23 cellular contexts compared by ENCODE assay signal in the genomic region with DNA sequence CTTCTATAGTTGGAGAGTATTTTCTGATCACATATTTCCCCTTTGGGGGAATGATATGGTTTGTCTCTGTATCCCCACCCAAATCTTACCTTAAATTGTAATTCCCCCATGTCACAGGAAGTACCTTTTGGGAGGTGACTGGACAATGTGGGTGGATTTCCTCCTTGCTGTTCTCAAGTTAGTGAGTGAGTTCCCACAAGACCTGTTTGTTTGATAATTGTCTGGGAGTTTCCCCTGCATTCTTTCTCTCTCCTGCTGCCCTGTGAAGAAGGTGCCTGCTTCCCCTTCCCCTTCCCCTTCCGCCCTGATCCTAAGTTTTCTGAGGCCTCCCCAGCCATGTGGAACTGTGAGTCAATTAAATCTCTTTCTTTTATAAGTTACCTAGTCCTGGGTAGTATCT.
DNase-seq lines count a peak whose midpoint lies in the region; FAIRE-seq and TF ChIP-seq lines count a peak whose summit lies in the region.
"Had no signal": no experiment of that assay in that cellular context is flagged by ENCODE, and none has a peak within 500 bp of the region (broad histone marks: within the 10 kb centered on the region; RNA-seq: fewer than 3 reads in every experiment).

No MANE protein-coding gene starts in this region.

- H3K79me2 ChIP-seq in fibroblast of lung (ENCODE audit: control insufficient read depth, insufficient read depth, low read length) = no peaks in the 10 kb centered on the region

- H3K4me3 ChIP-seq in bronchial epithelial cell (ENCODE audit: low read depth, low read length) (no peak overlapping the region), fibroblast of lung (replicated peaks in 1 of 4; ENCODE audit: control extremely low read depth in 1 of 4, insufficient read depth in 1 of 4, low read depth in 3 of 4, low read length in 4 of 4) (no peak overlapping the region)
- H3K4me3 ChIP-seq in CD4-positive, alpha-beta memory T cell (ENCODE audit: low read length in 2 of 2) = no peak overlapping the region
- H3K4me3 ChIP-seq: GM23338 had no signal

- CTCF ChIA-PET in CD4-positive, alpha-beta memory T cell (lab: Charles Lee; ENCODE audit: partially characterized antibody) = no interaction called here

- H3K27me3 Mint-ChIP-seq in CD4-positive, alpha-beta memory T cell = no peaks in the 10 kb centered on the region
- H3K27me3 Mint-ChIP-seq: IgD-negative memory B cell had no signal

- no peaks in the 10 kb centered on the region for H3K36me3 Mint-ChIP-seq in CD4-positive, alpha-beta memory T cell
- H3K36me3 Mint-ChIP-seq: IgD-negative memory B cell had no signal

- no peak overlapping the region for H3K4me3 Mint-ChIP-seq in CD4-positive, alpha-beta memory T cell
- H3K4me3 Mint-ChIP-seq: CD4-positive, CD25-positive, alpha-beta regulatory T cell; GM23338; IgD-negative memory B cell had no signal

- H3K27ac Mint-ChIP-seq in CD4-positive, alpha-beta memory T cell = no peak overlapping the region
- H3K27ac Mint-ChIP-seq: CD4-positive, CD25-positive, alpha-beta regulatory T cell; GM23338; IgD-negative memory B cell had no signal

- TF ChIP-seq CTCF in bronchial epithelial cell (IDR thresholded peaks at IDR 0.05; ENCODE audit: insufficient read depth, low read length, severe bottlenecking) (no peak), fibroblast of lung (conservative IDR thresholded peaks at IDR 0.05 in 1 of 2, IDR thresholded peaks at IDR 0.05 in 1 of 2; ENCODE audit: low read depth in 1 of 2, low read length in 2 of 2) (no peak)

- H3K4me2 ChIP-seq in fibroblast of lung (ENCODE audit: extremely low read depth, insufficient read depth, low read length) = no peak overlapping the region
- H3K4me2 ChIP-seq: GM23338 had no signal

- intact Hi-C loops in CD4-positive, alpha-beta memory T cell (cut with micrococcal nuclease) = no loop called here

- H3K27me3 ChIP-seq in bronchial epithelial cell (ENCODE audit: control insufficient read depth, insufficient read depth, low read length) (no peaks in the 10 kb centered on the region), fibroblast of lung (ENCODE audit: control insufficient read depth, insufficient read depth, low read length) (no peaks in the 10 kb centered on the region)
- no peaks in the 10 kb centered on the region for H3K27me3 ChIP-seq in CD4-positive, alpha-beta memory T cell (ENCODE audit: insufficient read depth, low read length)
- H3K27me3 ChIP-seq: BE2C had no signal

- no peak overlapping the region for H3K27ac ChIP-seq in fibroblast of lung (ENCODE audit: insufficient read depth, low read length)
- no peak overlapping the region for H3K27ac ChIP-seq in CD4-positive, alpha-beta memory T cell (ENCODE audit: low read depth, low read length)

- peak overlapping the region; percentile 4 for H2AFZ ChIP-seq in fibroblast of lung (ENCODE audit: low read length)
- H2AFZ ChIP-seq: GM23338 had no signal

- H3K9me3 Mint-ChIP-seq in CD4-positive, alpha-beta memory T cell = peaks cover 0 to 4% (median 2%) of the 10 kb centered on the region in 8 donors
- H3K9me3 Mint-ChIP-seq: IgD-negative memory B cell had no signal

- FAIRE-seq in bronchial epithelial cell (lab: Jason Lieb, UNC) = no peak
- FAIRE-seq: A204.1, GM12891, GM19239, H54, HepG2 had no signal

- no peak overlapping the region for H3K9ac ChIP-seq in fibroblast of lung (ENCODE audit: insufficient read depth, low read length)

- H3K36me3 ChIP-seq in bronchial epithelial cell (ENCODE audit: control insufficient read depth, insufficient read depth, low read length) = no peaks in the 10 kb centered on the region
- no peaks in the 10 kb centered on the region for H3K36me3 ChIP-seq in fibroblast of lung (ENCODE audit: control insufficient read depth, insufficient read depth, low read length)
- H3K36me3 ChIP-seq in CD4-positive, alpha-beta memory T cell (ENCODE audit: insufficient read depth, low read length) = no peaks in the 10 kb centered on the region
- H3K36me3 ChIP-seq: BE2C had no signal

- H3K9me3 ChIP-seq in fibroblast of lung (ENCODE audit: control insufficient read depth, insufficient read depth, low read depth, low read length) = no peaks in the 10 kb centered on the region
- H3K9me3 ChIP-seq in CD4-positive, alpha-beta memory T cell (ENCODE audit: control insufficient read depth in 1 of 2, low read length in 2 of 2) = no peaks in the 10 kb centered on the region
- H3K9me3 ChIP-seq: BE2C had no signal

- no peaks in the 10 kb centered on the region for H4K20me1 ChIP-seq in fibroblast of lung (ENCODE audit: control insufficient read depth, extremely low read depth, insufficient read depth, low read length)

- DNase-seq in HK-2 (ENCODE audit: unreplicated experiment) = peak; percentile 16
- DNase-seq in bronchial epithelial cell (ENCODE audit: low read depth) = peak; percentile 40
- DNase-seq in fibroblast of lung (ENCODE audit: low read depth in 2 of 2) = no peak
- no peak for DNase-seq in GF-D8 (lab: John Stamatoyannopoulos, UW)
- no peak for DNase-seq in stimulated activated CD4-positive, alpha-beta T cell treated with anti-CD3 and anti-CD28 coated beads, Interleukin-4, amount 100 ng/mL, for 4 hours
- no peak for DNase-seq in CD4-positive, alpha-beta memory T cell
- DNase-seq: ACHN; BE2C; C1 segment of cervical spinal cord; Calu3; CD4-positive, CD25-positive, alpha-beta regulatory T cell; DMS53; DND-41; EL; HCEC 1CT; KBM-7 had no signal

- POLR2A ChIA-PET in CD4-positive, alpha-beta memory T cell (lab: Charles Lee; ENCODE audit: partially characterized antibody) = no interaction called here

- no peaks in the 10 kb centered on the region for H3K4me1 ChIP-seq in fibroblast of lung (ENCODE audit: control insufficient read depth, extremely low read depth, insufficient read depth, low read length)
- no peaks in the 10 kb centered on the region for H3K4me1 ChIP-seq in CD4-positive, alpha-beta memory T cell (ENCODE audit: insufficient read depth, low read length)
- H3K4me1 ChIP-seq: BE2C had no signal

- no peaks in the 10 kb centered on the region for H3K4me1 Mint-ChIP-seq in CD4-positive, alpha-beta memory T cell
- H3K4me1 Mint-ChIP-seq: GM23338, IgD-negative memory B cell had no signal

Comparison
In these comparisons a context has a peak if more than half of its experiments do, and no peak if none do; other contexts are left out.
1. DNase-seq: peak in HK-2 (single experiment) and bronchial epithelial cell (single experiment); none in fibroblast of lung (0 of 2), GF-D8 (single experiment), stimulated activated CD4-positive, alpha-beta T cell treated with anti-CD3 and anti-CD28 coated beads, Interleukin-4, amount 100 ng/mL, for 4 hours (0 of 2) and CD4-positive, alpha-beta memory T cell (0 of 5).